In the genomic region with DNA sequence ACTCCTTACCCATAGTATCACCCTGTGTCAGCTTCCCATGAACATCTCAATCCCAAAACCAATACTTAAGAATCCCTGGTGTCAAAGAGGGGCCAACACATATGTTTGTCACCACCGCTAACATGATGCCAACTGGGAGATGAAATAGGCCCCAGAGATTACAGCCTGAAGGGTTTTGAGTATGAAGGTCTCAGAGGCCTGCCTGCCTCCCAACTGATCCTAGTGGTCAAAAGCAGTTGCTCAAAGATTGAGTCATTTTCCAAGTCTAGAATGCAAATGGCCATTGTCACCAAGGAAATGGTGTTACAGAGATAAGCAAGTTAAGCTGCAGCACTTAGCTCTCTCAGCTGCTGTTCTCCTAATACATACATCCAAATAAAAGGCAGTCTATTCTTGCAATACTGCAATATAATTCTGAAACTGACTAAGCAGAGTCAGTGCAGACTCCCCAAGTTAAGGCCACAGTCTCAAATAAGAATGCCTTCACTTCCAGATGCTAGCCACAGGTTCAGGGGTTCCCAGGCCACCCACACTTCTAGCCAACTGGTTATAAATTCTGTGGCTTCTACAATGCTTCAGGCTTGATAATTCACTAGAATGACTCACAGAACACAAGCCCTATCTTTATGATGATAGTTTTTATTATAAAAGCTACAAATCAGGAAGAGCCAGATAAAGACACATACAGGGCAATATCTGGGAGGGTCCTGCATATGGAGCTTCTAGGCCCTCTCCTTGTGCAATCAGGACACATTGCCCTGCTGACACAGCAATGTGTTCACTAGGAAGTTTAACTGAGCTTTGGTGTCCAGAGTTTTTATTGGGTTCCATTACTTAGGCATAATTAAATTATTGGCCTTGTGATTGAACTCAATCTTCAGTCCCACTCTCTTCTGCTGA, we compare ENCODE assay signal across 13 cellular contexts. TPM values are rescaled to one million over a fixed set of nuclear protein-coding genes. Genes with fewer than 3 reads are reported as not detected.
DNase-seq lines count a peak whose midpoint lies in the region; ATAC-seq and TF ChIP-seq lines count a peak whose summit lies in the region.
"Had no signal": no experiment of that assay in that cellular context is flagged by ENCODE, and none has a peak within 500 bp of the region (broad histone marks: within the 10 kb centered on the region; RNA-seq: fewer than 3 reads in every experiment).

No MANE protein-coding gene starts in this region.

- peaks cover 23% of the 10 kb centered on the region for H3K9me3 Mint-ChIP-seq in T-helper 2 cell treated with Interferon-gamma antibody and Interleukin-4, amounts not matched to agents 5 μg/mL and 100 μg/mL, for 36 hours
- peaks cover 10 to 25% of the 10 kb centered on the region in 2 donors for H3K9me3 Mint-ChIP-seq in stimulated activated naive B cell treated with anti-CD40 and anti-IgM and Interleukin-4, amounts not matched to agents 10 μg/mL and 1 μg/mL and 100 μg/mL, for 72 hours
- H3K9me3 Mint-ChIP-seq: dendritic cell treated with granulocyte-macrophage colony-stimulating factor and Interleukin-4, amounts not matched to agents 40 ng/mL and 50 ng/mL, for 4 days had no signal

- 81 to 95% methylated on average over 1 of the region's 1 CpG for WGBS in upper lobe of left lung, 2 donors

- TF ChIP-seq EP300 in upper lobe of left lung (IDR thresholded peaks at IDR 0.05) = no peak

- H3K27ac Mint-ChIP-seq in T-helper 2 cell treated with Interferon-gamma antibody and Interleukin-4, amounts not matched to agents 5 μg/mL and 100 μg/mL, for 36 hours = no peak overlapping the region
- no peak overlapping the region for H3K27ac Mint-ChIP-seq in stimulated activated naive B cell treated with anti-CD40 and anti-IgM and Interleukin-4, amounts not matched to agents 10 μg/mL and 1 μg/mL and 100 μg/mL, for 72 hours

- H3K4me1 ChIP-seq in skeletal muscle tissue (ENCODE audit: control insufficient read depth in 3 of 3, insufficient read depth in 3 of 3, low read length in 3 of 3) (peaks cover 32 to 72% (median 44%) of the 10 kb centered on the region in 3 donors), upper lobe of left lung (peaks cover 10 to 43% (median 25%) of the 10 kb centered on the region in 4 donors)

- H3K4me1 Mint-ChIP-seq in T-helper 2 cell treated with Interferon-gamma antibody and Interleukin-4, amounts not matched to agents 5 μg/mL and 100 μg/mL, for 36 hours (ENCODE audit: low read depth) = peaks cover 69% of the 10 kb centered on the region
- peaks cover 44 to 82% of the 10 kb centered on the region in 2 donors for H3K4me1 Mint-ChIP-seq in stimulated activated naive B cell treated with anti-CD40 and anti-IgM and Interleukin-4, amounts not matched to agents 10 μg/mL and 1 μg/mL and 100 μg/mL, for 72 hours

- H3K36me3 ChIP-seq in skeletal muscle tissue (ENCODE audit: control insufficient read depth in 3 of 3, insufficient read depth in 3 of 3, low read length in 3 of 3) = peaks cover 0 to 3% (median 0%) of the 10 kb centered on the region in 3 donors
- H3K36me3 ChIP-seq in upper lobe of left lung = no peaks in the 10 kb centered on the region

- H3K27me3 ChIP-seq in skeletal muscle tissue (ENCODE audit: control insufficient read depth in 3 of 3, insufficient read depth in 3 of 3, low read length in 3 of 3) (no peaks in the 10 kb centered on the region), upper lobe of left lung (no peaks in the 10 kb centered on the region)

- no peak for TF ChIP-seq CTCF in upper lobe of left lung (IDR thresholded peaks at IDR 0.05)

- H3K9me3 ChIP-seq in skeletal muscle tissue (ENCODE audit: control insufficient read depth in 3 of 3, low read length in 3 of 3) = no peaks in the 10 kb centered on the region
- peaks cover 0 to 5% (median 0%) of the 10 kb centered on the region in 4 donors for H3K9me3 ChIP-seq in upper lobe of left lung

- TF ChIP-seq POLR2A in upper lobe of left lung (IDR thresholded peaks at IDR 0.05) = no peak

- ATAC-seq in stimulated activated naive B cell treated with anti-CD40 and anti-IgM and Interleukin-4, amounts not matched to agents 10 μg/mL and 1 μg/mL and 100 μg/mL, for 72 hours (replicated peaks) = no peak
- no peak for ATAC-seq in upper lobe of left lung (ENCODE audit: low FRiP score in 2 of 2)

- no peak overlapping the region for H3K9ac ChIP-seq in skeletal muscle tissue (ENCODE audit: low read depth in 1 of 3, low read length in 3 of 3)

- no peaks in the 10 kb centered on the region for H3K27me3 Mint-ChIP-seq in T-helper 2 cell treated with Interferon-gamma antibody and Interleukin-4, amounts not matched to agents 5 μg/mL and 100 μg/mL, for 36 hours (ENCODE audit: low read depth)
- H3K27me3 Mint-ChIP-seq in stimulated activated naive B cell treated with anti-CD40 and anti-IgM and Interleukin-4, amounts not matched to agents 10 μg/mL and 1 μg/mL and 100 μg/mL, for 72 hours = no peaks in the 10 kb centered on the region
- H3K27me3 Mint-ChIP-seq: dendritic cell treated with granulocyte-macrophage colony-stimulating factor and Interleukin-4, amounts not matched to agents 40 ng/mL and 50 ng/mL, for 4 days had no signal

- no peak overlapping the region for H3K4me3 Mint-ChIP-seq in T-helper 2 cell treated with Interferon-gamma antibody and Interleukin-4, amounts not matched to agents 5 μg/mL and 100 μg/mL, for 36 hours
- no peak overlapping the region for H3K4me3 Mint-ChIP-seq in stimulated activated naive B cell treated with anti-CD40 and anti-IgM and Interleukin-4, amounts not matched to agents 10 μg/mL and 1 μg/mL and 100 μg/mL, for 72 hours
- H3K4me3 Mint-ChIP-seq: dendritic cell treated with granulocyte-macrophage colony-stimulating factor and Interleukin-4, amounts not matched to agents 40 ng/mL and 50 ng/mL, for 4 days had no signal

- peak; percentile 46 for DNase-seq in T-helper 2 cell treated with Interferon-gamma antibody and Interleukin-4, amounts not matched to agents 5 μg/mL and 100 μg/mL, for 36 hours (ENCODE audit: low spot score)
- no peak for DNase-seq in T-helper 2 cell
- DNase-seq in LoVo (ENCODE audit: low spot score) = peak; percentile 11
- DNase-seq in fibroblast of gingiva (ENCODE audit: low read depth) = peak; percentile 52
- no peak for DNase-seq in stimulated activated naive B cell treated with anti-CD40 and anti-IgM and Interleukin-4, amounts not matched to agents 10 μg/mL and 1 μg/mL and 100 μg/mL, for 72 hours
- DNase-seq in upper lobe of left lung = no peak
- DNase-seq in NCI-H2029 (lab: John Stamatoyannopoulos, UW) = no peak
- DNase-seq: 8988T; activated CD4-positive, CD25-positive, alpha-beta regulatory T cell; activated naive CD4-positive, alpha-beta T cell; NCI-H2171 treated with DMSO at 0.1 percent for 48 hours had no signal

- H3K36me3 Mint-ChIP-seq in T-helper 2 cell treated with Interferon-gamma antibody and Interleukin-4, amounts not matched to agents 5 μg/mL and 100 μg/mL, for 36 hours (ENCODE audit: low read depth) = peaks cover 62% of the 10 kb centered on the region
- H3K36me3 Mint-ChIP-seq in stimulated activated naive B cell treated with anti-CD40 and anti-IgM and Interleukin-4, amounts not matched to agents 10 μg/mL and 1 μg/mL and 100 μg/mL, for 72 hours = peaks cover 73 to 95% of the 10 kb centered on the region in 2 donors

- H3K4me3 ChIP-seq in skeletal muscle tissue (ENCODE audit: low read length in 3 of 3) (no peak overlapping the region), upper lobe of left lung (no peak overlapping the region)

- H3K27ac ChIP-seq in skeletal muscle tissue (ENCODE audit: low read depth, low read length) (peak overlapping the region; percentile 10), upper lobe of left lung (no peak overlapping the region)

RNA-seq across cellular contexts. Expression of a gene that starts 18.6 kb away (rescaled TPM):
- total RNA-seq in skeletal muscle tissue (28.2 TPM), upper lobe of left lung (10 to 100 TPM in 5 of 6 donors, 1 to 10 TPM in 1; 7.7 to 13.7 (median 11.9) TPM)

Comparison
In these comparisons a context has a peak if more than half of its experiments do, and no peak if none do; other contexts are left out.
1. DNase-seq: peak in T-helper 2 cell treated with Interferon-gamma antibody and Interleukin-4, amounts not matched to agents 5 μg/mL and 100 μg/mL, for 36 hours (single experiment), LoVo (single experiment) and fibroblast of gingiva (single experiment); none in T-helper 2 cell (0 of 5), stimulated activated naive B cell treated with anti-CD40 and anti-IgM and Interleukin-4, amounts not matched to agents 10 μg/mL and 1 μg/mL and 100 μg/mL, for 72 hours (single experiment), upper lobe of left lung (0 of 2) and NCI-H2029 (single experiment).